13 cellular contexts compared by ENCODE assay signal in genomic region chr19:38018694-38019426, GRCh38.
"Had no signal": no experiment of that assay in that cellular context is flagged by ENCODE, and none has a peak within 500 bp of the region (broad histone marks: within the 10 kb centered on the region; RNA-seq: fewer than 3 reads in every experiment).

No MANE protein-coding gene starts in this region.

- H3K27me3 Mint-ChIP-seq: activated CD4-positive, alpha-beta memory T cell treated with anti-CD3 and anti-CD28 coated beads for 36 hours; activated CD4-positive, alpha-beta T cell treated with anti-CD3 and anti-CD28 coated beads for 36 hours; activated naive CD4-positive, alpha-beta T cell treated with anti-CD3 and anti-CD28 coated beads, Interleukin-2, amount 10 ng/mL, durations not matched to agents 7 days and 5 days; activated T-cell treated with anti-CD3 and anti-CD28 coated beads, Interleukin-2, amount 50 U/mL, for 24 hours had no signal

- ATAC-seq: activated CD4-positive, alpha-beta T cell treated with anti-CD3 and anti-CD28 coated beads for 36 hours; gastroesophageal sphincter; left lobe of liver; natural killer cell had no signal

- DNase-seq: activated CD4-positive, alpha-beta memory T cell treated with anti-CD3 and anti-CD28 coated beads for 36 hours; activated CD4-positive, alpha-beta T cell treated with anti-CD3 and anti-CD28 coated beads for 36 hours; activated naive CD4-positive, alpha-beta T cell treated with anti-CD3 and anti-CD28 coated beads, Interleukin-2, amount 10 ng/mL, durations not matched to agents 7 days and 5 days; activated T-cell treated with anti-CD3 and anti-CD28 coated beads, Interleukin-2, amount 50 U/mL, for 24 hours; endodermal cell; islet precursor cell; natural killer cell; nucleus accumbens; T-helper 9 cell had no signal

- H3K36me3 Mint-ChIP-seq: activated CD4-positive, alpha-beta memory T cell treated with anti-CD3 and anti-CD28 coated beads for 36 hours; activated naive CD4-positive, alpha-beta T cell treated with anti-CD3 and anti-CD28 coated beads, Interleukin-2, amount 10 ng/mL, durations not matched to agents 7 days and 5 days; natural killer cell had no signal

- H3K27me3 ChIP-seq: gastroesophageal sphincter, right atrium auricular region had no signal

- H3K4me3 ChIP-seq: gastroesophageal sphincter, right atrium auricular region had no signal

- H3K4me3 Mint-ChIP-seq: activated CD4-positive, alpha-beta memory T cell treated with anti-CD3 and anti-CD28 coated beads for 36 hours; activated CD4-positive, alpha-beta T cell treated with anti-CD3 and anti-CD28 coated beads for 36 hours; activated naive CD4-positive, alpha-beta T cell treated with anti-CD3 and anti-CD28 coated beads, Interleukin-2, amount 10 ng/mL, durations not matched to agents 7 days and 5 days; activated T-cell treated with anti-CD3 and anti-CD28 coated beads, Interleukin-2, amount 50 U/mL, for 24 hours; endodermal cell; natural killer cell had no signal

- H3K36me3 ChIP-seq: gastroesophageal sphincter, right atrium auricular region had no signal

- H3K27ac Mint-ChIP-seq: activated CD4-positive, alpha-beta memory T cell treated with anti-CD3 and anti-CD28 coated beads for 36 hours; activated CD4-positive, alpha-beta T cell treated with anti-CD3 and anti-CD28 coated beads for 36 hours; activated naive CD4-positive, alpha-beta T cell treated with anti-CD3 and anti-CD28 coated beads, Interleukin-2, amount 10 ng/mL, durations not matched to agents 7 days and 5 days; activated T-cell treated with anti-CD3 and anti-CD28 coated beads, Interleukin-2, amount 50 U/mL, for 24 hours; endodermal cell; natural killer cell had no signal

- H3K9me3 ChIP-seq: gastroesophageal sphincter, right atrium auricular region had no signal

- H3K4me1 Mint-ChIP-seq: activated CD4-positive, alpha-beta T cell treated with anti-CD3 and anti-CD28 coated beads for 36 hours; activated naive CD4-positive, alpha-beta T cell treated with anti-CD3 and anti-CD28 coated beads, Interleukin-2, amount 10 ng/mL, durations not matched to agents 7 days and 5 days; endodermal cell had no signal

- H3K27ac ChIP-seq: gastroesophageal sphincter, right atrium auricular region, VCaP had no signal

- H3K9me3 Mint-ChIP-seq: activated CD4-positive, alpha-beta memory T cell treated with anti-CD3 and anti-CD28 coated beads for 36 hours; activated naive CD4-positive, alpha-beta T cell treated with anti-CD3 and anti-CD28 coated beads, Interleukin-2, amount 10 ng/mL, durations not matched to agents 7 days and 5 days; activated T-cell treated with anti-CD3 and anti-CD28 coated beads, Interleukin-2, amount 50 U/mL, for 24 hours; endodermal cell; natural killer cell had no signal
